20 cellular contexts compared by ENCODE assay signal in genomic region chr3:3631114-3631513, GRCh38.
DNase-seq lines count a peak whose midpoint lies in the region; ATAC-seq, FAIRE-seq and TF ChIP-seq lines count a peak whose summit lies in the region.
"Had no signal": no experiment of that assay in that cellular context is flagged by ENCODE, and none has a peak within 500 bp of the region (broad histone marks: within the 10 kb centered on the region; RNA-seq: fewer than 3 reads in every experiment).

No MANE protein-coding gene starts in this region.

- no peak overlapping the region for H2BK15ac ChIP-seq in IMR-90 (ENCODE audit: low read depth, low read length)

- WGBS in IMR-90 (ENCODE audit: extremely low coverage in 2 of 2, insufficient read length in 1 of 2), 2 experiments: no CpG with 5 or more reads among the region's 4 CpGs

- dilution Hi-C loops in IMR-90 (cut with HindIII; ENCODE audit: low sequenced_read_pairs, unreplicated experiment): no loop called here

- no peak overlapping the region for H2AFZ ChIP-seq in IMR-90 (replicated peaks; ENCODE audit: low read length, poor library complexity)

- no peaks in the 10 kb centered on the region for H3K4me1 ChIP-seq in IMR-90 (ENCODE audit: control insufficient read depth, insufficient read depth, low read length)
- H3K4me1 ChIP-seq: BLaER1, HAP-1 had no signal

- no peak for TF ChIP-seq POLR2A in IMR-90 (IDR thresholded peaks at IDR 0.05; ENCODE audit: low read depth, low read length)

- H3K9me3 ChIP-seq in IMR-90 (ENCODE audit: control insufficient read depth, insufficient read depth, low read length): peaks cover 6% of the 10 kb centered on the region
- H3K9me3 ChIP-seq in CD4-positive, alpha-beta T cell (ENCODE audit: control insufficient read depth, low read length): no peaks in the 10 kb centered on the region
- H3K9me3 ChIP-seq: BLaER1, HAP-1 had no signal

- no peak for TF ChIP-seq RAD21 in IMR-90 (IDR thresholded peaks at IDR 0.05; ENCODE audit: low read length)

- H2AK5ac ChIP-seq in IMR-90 (ENCODE audit: low read depth, low read length): no peak overlapping the region

- no peak overlapping the region for H3K27ac Mint-ChIP-seq in immature natural killer cell
- no peak overlapping the region for H3K27ac Mint-ChIP-seq in CD4-positive, alpha-beta T cell
- H3K27ac Mint-ChIP-seq: CD14-positive monocyte; CD8-positive, alpha-beta T cell; IgD-negative memory B cell had no signal

- no peak overlapping the region for H3K23ac ChIP-seq in IMR-90 (ENCODE audit: low read depth, low read length)

- no peak overlapping the region for H3K56ac ChIP-seq in IMR-90 (ENCODE audit: extremely low read depth, insufficient read depth, low read length)

- CTCF ChIA-PET in IMR-90 (lab: Yijun Ruan, JAX): interaction anchor here (0.6 kb wide), 1 partner anchor 1427 kb away, joined by 3 read pairs; no protein-coding TSS in a partner anchor
- CTCF ChIA-PET in CD4-positive, alpha-beta T cell (lab: Charles Lee): interaction anchor here (0.7 kb wide), 1 partner anchor 39 kb away, joined by 3 read pairs; no protein-coding TSS in a partner anchor

- H2BK20ac ChIP-seq in IMR-90 (ENCODE audit: low read depth, low read length): no peak overlapping the region

- peak; percentile 2 for DNase-seq in IMR-90
- DNase-seq in bronchial epithelial cell (ENCODE audit: low read depth): peak; percentile 23
- DNase-seq in omental fat pad (ENCODE audit: low spot score): no peak
- DNase-seq in immature natural killer cell: no peak
- no peak for DNase-seq in DMS153 (lab: John Stamatoyannopoulos, UW)
- no peak for DNase-seq in CD4-positive, alpha-beta T cell
- DNase-seq in globus pallidus (ENCODE audit: low spot score): no peak
- DNase-seq: 8988T; Calu3; CD8-positive, alpha-beta T cell; DMS53; DND-41; EL had no signal

- H3K27ac ChIP-seq in IMR-90 (ENCODE audit: insufficient read depth, low read length): no peak overlapping the region
- H3K27ac ChIP-seq in CD4-positive, alpha-beta T cell (ENCODE audit: low read depth, low read length): no peak overlapping the region
- H3K27ac ChIP-seq: BLaER1 had no signal

- no peak overlapping the region for H2BK120ac ChIP-seq in IMR-90 (ENCODE audit: low read depth, low read length)

- no peak for FAIRE-seq in bronchial epithelial cell (lab: Jason Lieb, UNC)
- FAIRE-seq: GM12878, H1, HTR-8/SVneo had no signal

- H4K8ac ChIP-seq in IMR-90 (ENCODE audit: low read depth in 2 of 2, low read length in 2 of 2): no peak overlapping the region

- no peak overlapping the region for H2AK9ac ChIP-seq in IMR-90 (replicated peaks; ENCODE audit: low read depth, low read length, poor library complexity)

- no peak overlapping the region for H3K9ac ChIP-seq in IMR-90 (ENCODE audit: low read depth, low read length)
- H3K9ac ChIP-seq: BLaER1 had no signal

- no peak overlapping the region for H4K91ac ChIP-seq in IMR-90 (ENCODE audit: insufficient read depth, low read depth, low read length)

- no peaks in the 10 kb centered on the region for H4K20me1 ChIP-seq in IMR-90 (ENCODE audit: insufficient read depth, low read length)
- H4K20me1 ChIP-seq: BLaER1 had no signal

- no peaks in the 10 kb centered on the region for H3K36me3 Mint-ChIP-seq in immature natural killer cell
- no peaks in the 10 kb centered on the region for H3K36me3 Mint-ChIP-seq in CD4-positive, alpha-beta T cell (ENCODE audit: low read depth)
- H3K36me3 Mint-ChIP-seq: CD8-positive, alpha-beta T cell; IgD-negative memory B cell had no signal

- H4K5ac ChIP-seq in IMR-90 (ENCODE audit: low read depth, low read length): no peak overlapping the region

- no peak overlapping the region for H3K4me2 ChIP-seq in IMR-90 (ENCODE audit: low read depth, low read length)
- H3K4me2 ChIP-seq: BLaER1 had no signal

- no peaks in the 10 kb centered on the region for H3K4me1 Mint-ChIP-seq in immature natural killer cell
- no peaks in the 10 kb centered on the region for H3K4me1 Mint-ChIP-seq in CD4-positive, alpha-beta T cell (ENCODE audit: low read depth)
- H3K4me1 Mint-ChIP-seq: IgD-negative memory B cell had no signal

- H3K14ac ChIP-seq in IMR-90 (replicated peaks; ENCODE audit: low read depth, low read length): no peak overlapping the region

- H3K9me3 Mint-ChIP-seq in immature natural killer cell: no peaks in the 10 kb centered on the region
- peaks cover 3% of the 10 kb centered on the region for H3K9me3 Mint-ChIP-seq in CD4-positive, alpha-beta T cell
- H3K9me3 Mint-ChIP-seq: CD8-positive, alpha-beta T cell had no signal

- H3K27me3 ChIP-seq in IMR-90 (ENCODE audit: control insufficient read depth, insufficient read depth, low read length) (no peaks in the 10 kb centered on the region), bronchial epithelial cell (ENCODE audit: control insufficient read depth, insufficient read depth, low read length) (no peaks in the 10 kb centered on the region)
- H3K27me3 ChIP-seq in CD4-positive, alpha-beta T cell (ENCODE audit: control insufficient read depth, insufficient read depth, low read length): no peaks in the 10 kb centered on the region
- H3K27me3 ChIP-seq: BLaER1 had no signal

- intact Hi-C loops in IMR-90 (cut with micrococcal nuclease): no loop called here
- intact Hi-C loops in CD4-positive, alpha-beta T cell (cut with DNase I, micrococcal nuclease): no loop called here

- no peaks in the 10 kb centered on the region for H3K9me1 ChIP-seq in IMR-90 (ENCODE audit: insufficient read depth, low read length)

- BruUV-seq in IMR-90 (replicated peaks; lab: Mats Ljungman, UMichigan): no TSS peak

- H3K4me3 Mint-ChIP-seq in immature natural killer cell: no peak overlapping the region
- no peak overlapping the region for H3K4me3 Mint-ChIP-seq in CD4-positive, alpha-beta T cell
- H3K4me3 Mint-ChIP-seq: CD14-positive monocyte; CD8-positive, alpha-beta T cell; IgD-negative memory B cell had no signal

- POLR2A ChIA-PET in IMR-90 (lab: Charles Lee; ENCODE audit: unreplicated experiment): no interaction called here
- POLR2A ChIA-PET in CD4-positive, alpha-beta T cell (lab: Charles Lee): no interaction called here

- TF ChIP-seq CTCF in IMR-90 (conservative IDR thresholded peaks at IDR 0.05; ENCODE audit: low read depth, low read length) (no peak), bronchial epithelial cell (IDR thresholded peaks at IDR 0.05; ENCODE audit: insufficient read depth, low read length, severe bottlenecking) (no peak), omental fat pad (IDR thresholded peaks at IDR 0.05) (no peak)
- no peak for TF ChIP-seq CTCF in CD4-positive, alpha-beta T cell (IDR thresholded peaks at IDR 0.05)

- H3K4ac ChIP-seq in IMR-90 (ENCODE audit: low read depth, low read length): no peak overlapping the region

- H3K18ac ChIP-seq in IMR-90 (ENCODE audit: low read depth, low read length): no peak overlapping the region

- ATAC-seq in IMR-90 (ENCODE audit: low read depth): no peak
- ATAC-seq in omental fat pad (ENCODE audit: low FRiP score): peak; percentile 63
- no peak for ATAC-seq in CD4-positive, alpha-beta T cell (ENCODE audit: poor library complexity)
- ATAC-seq: CD8-positive, alpha-beta T cell; GM12878 had no signal

- H3K36me3 ChIP-seq in IMR-90 (ENCODE audit: control insufficient read depth, insufficient read depth, low read length) (no peaks in the 10 kb centered on the region), bronchial epithelial cell (ENCODE audit: control insufficient read depth, insufficient read depth, low read length) (no peaks in the 10 kb centered on the region)
- H3K36me3 ChIP-seq: BLaER1, HAP-1 had no signal

- H3K4me3 ChIP-seq in IMR-90 (ENCODE audit: insufficient read depth, low read depth, low read length) (no peak overlapping the region), bronchial epithelial cell (ENCODE audit: low read depth, low read length) (no peak overlapping the region)
- H3K4me3 ChIP-seq: BLaER1, GM12878, HAP-1 had no signal

- no peaks in the 10 kb centered on the region for H3K79me1 ChIP-seq in IMR-90 (ENCODE audit: low read depth in 1 of 2, low read length in 2 of 2)

- no peak overlapping the region for H2BK5ac ChIP-seq in IMR-90 (ENCODE audit: low read depth, low read length, poor library complexity, severe bottlenecking)

- H3K27me3 Mint-ChIP-seq in immature natural killer cell (ENCODE audit: low read depth in 3 of 3): peaks cover 0 to 2% (median 0%) of the 10 kb centered on the region in 3 donors
- H3K27me3 Mint-ChIP-seq in CD4-positive, alpha-beta T cell: no peaks in the 10 kb centered on the region
- H3K27me3 Mint-ChIP-seq: IgD-negative memory B cell had no signal

- in situ Hi-C loops in IMR-90 (cut with MboI; ENCODE audit: low sequenced_read_pairs): no loop called here

TF ChIP-seq in IMR-90, 13 proteins besides CTCF, POLR2A, EP300 and RAD21:
- TF ChIP-seq FOS (IDR thresholded peaks at IDR 0.05; ENCODE audit: low read depth, low read length) (no peak), RCOR1 (IDR thresholded peaks at IDR 0.05; ENCODE audit: insufficient replicate concordance, low read length) (no peak), CEBPB (IDR thresholded peaks at IDR 0.05; ENCODE audit: low read depth, low read length) (no peak)

Comparison
In these comparisons a context has a peak if more than half of its experiments do, and no peak if none do; other contexts are left out.
1. DNase-seq: peak in IMR-90 (single experiment) and bronchial epithelial cell (single experiment); none in omental fat pad (single experiment), immature natural killer cell (0 of 3), DMS153 (single experiment), CD4-positive, alpha-beta T cell (0 of 10) and globus pallidus (single experiment).